In genomic region chr4:145557720-145558119, GRCh38 we compare ENCODE assay signal across 8 cellular contexts.
DNase-seq lines count a peak whose midpoint lies in the region; ATAC-seq and TF ChIP-seq lines count a peak whose summit lies in the region.

No MANE protein-coding gene starts in this region.

- H3K36me3 ChIP-seq in GM23338 (ENCODE audit: insufficient read depth) (no peaks in the 10 kb centered on the region), iPS DF 6.9 (ENCODE audit: control insufficient read depth, insufficient read depth, low read length) (no peaks in the 10 kb centered on the region)

- no peaks in the 10 kb centered on the region for H3K9me3 ChIP-seq in iPS DF 6.9 (ENCODE audit: control insufficient read depth, insufficient read depth, low read length)

- H3K27me3 Mint-ChIP-seq in GM23338 (ENCODE audit: insufficient read depth, low read depth, poor library complexity), result no peaks in the 10 kb centered on the region

- H3K9me3 Mint-ChIP-seq in GM23338, result peaks cover 11% of the 10 kb centered on the region; the same call in 2 of the 3 replicates

- H3K4me2 ChIP-seq in GM23338, result no peak overlapping the region

- no peaks in the 10 kb centered on the region; the same call in 2 of the 3 replicates for H3K4me1 Mint-ChIP-seq in GM23338

- no peaks in the 10 kb centered on the region for H3K4me1 ChIP-seq in GM23338 (ENCODE audit: insufficient read depth)
- no peaks in the 10 kb centered on the region for H3K4me1 ChIP-seq in iPS DF 6.9 (ENCODE audit: control insufficient read depth, insufficient read depth, low read length)

- no peak overlapping the region for H2AFZ ChIP-seq in GM23338

- H3K27ac ChIP-seq in GM23338 (ENCODE audit: low read depth) (no peak overlapping the region), iPS DF 6.9 (ENCODE audit: low read length) (no peak overlapping the region)

- H3K27me3 ChIP-seq in GM23338 (ENCODE audit: insufficient read depth) (no peaks in the 10 kb centered on the region), iPS DF 6.9 (ENCODE audit: control insufficient read depth, insufficient read depth, low read length) (no peaks in the 10 kb centered on the region)

- TF ChIP-seq CTCF in GM10266 (IDR thresholded peaks at IDR 0.05; ENCODE audit: control insufficient read depth, insufficient read depth, low read depth, missing control alignments) (peak; percentile 87), GM23338 (conservative IDR thresholded peaks at IDR 0.05; ENCODE audit: low read depth in 2 of 2) (peak; percentile 95 to 99)

- H3F3A ChIP-seq in GM23338 (replicated peaks; ENCODE audit: low read depth), result no peaks in the 10 kb centered on the region

- no peaks in the 10 kb centered on the region for H4K20me1 ChIP-seq in GM23338 (replicated peaks; ENCODE audit: insufficient read depth)

- H3K4me3 ChIP-seq in GM23338 (no peak overlapping the region), iPS DF 6.9 (ENCODE audit: low read length) (no peak overlapping the region)

- peak; percentile 53 for DNase-seq in GM10266 (ENCODE audit: extremely low spot score)
- DNase-seq in GM23338 (ENCODE audit: low spot score), result peak; percentile 87
- peak; percentile 77 to 86 for DNase-seq in Kasumi-1 (lab: John Stamatoyannopoulos, UW)
- peak; percentile 53 for DNase-seq in SKM-1 treated with dmso at 0.1 percent for 144 hours (lab: John Stamatoyannopoulos, UW; ENCODE audit: unreplicated experiment)
- DNase-seq in astrocyte of the hippocampus (ENCODE audit: low read depth, low spot score), result peak; percentile 68
- peak; percentile 41 for DNase-seq in iPS DF 6.9 (ENCODE audit: low read depth, low spot score)
- DNase-seq in stimulated activated CD4-positive, alpha-beta T cell treated with anti-CD3 and anti-CD28 coated beads, Interleukin-15, amount 100 ng/mL, for 48 hours (ENCODE audit: low read depth in 2 of 2), result peak; percentile 25 to 53
- no peak for DNase-seq in GOT3 (lab: John Stamatoyannopoulos, UW)

- H3K9me2 ChIP-seq in GM23338 (ENCODE audit: insufficient read depth), result no peaks in the 10 kb centered on the region; the same call in 1 of the 2 replicates

- ATAC-seq in GM23338, result peak; percentile 93

- WGBS in iPS DF 6.9 (ENCODE audit: insufficient coverage, insufficient read length), result no CpG with 5 or more reads among the region's 3 CpGs

- H3K27ac Mint-ChIP-seq in GM23338, result no peak overlapping the region

- H3K36me3 Mint-ChIP-seq in GM23338 (ENCODE audit: low read depth), result peaks cover 40% of the 10 kb centered on the region

- H3K4me3 Mint-ChIP-seq in GM23338, result no peak overlapping the region

- H3K79me2 ChIP-seq in GM23338 (replicated peaks; ENCODE audit: insufficient read depth), result no peaks in the 10 kb centered on the region

TF ChIP-seq in GM23338, 12 proteins besides CTCF, POLR2A, EP300 and RAD21 (continues in another document):
- TF ChIP-seq EZH2phosphoT487 (IDR thresholded peaks at IDR 0.05; ENCODE audit: unreplicated experiment), result no peak
- TF ChIP-seq ZNF114 (CRISPR knock-in tag; IDR thresholded peaks at IDR 0.05), result no peak
- no peak for TF ChIP-seq JUNB (IDR thresholded peaks at IDR 0.05; ENCODE audit: unreplicated experiment)
- no peak for TF ChIP-seq ETS1 (IDR thresholded peaks at IDR 0.05)
- TF ChIP-seq POLR2AphosphoS5 (IDR thresholded peaks at IDR 0.05; ENCODE audit: low read depth), result no peak
- TF ChIP-seq EZH2 (IDR thresholded peaks at IDR 0.05; ENCODE audit: low read depth, unreplicated experiment), result no peak
- TF ChIP-seq, protein P1, sequence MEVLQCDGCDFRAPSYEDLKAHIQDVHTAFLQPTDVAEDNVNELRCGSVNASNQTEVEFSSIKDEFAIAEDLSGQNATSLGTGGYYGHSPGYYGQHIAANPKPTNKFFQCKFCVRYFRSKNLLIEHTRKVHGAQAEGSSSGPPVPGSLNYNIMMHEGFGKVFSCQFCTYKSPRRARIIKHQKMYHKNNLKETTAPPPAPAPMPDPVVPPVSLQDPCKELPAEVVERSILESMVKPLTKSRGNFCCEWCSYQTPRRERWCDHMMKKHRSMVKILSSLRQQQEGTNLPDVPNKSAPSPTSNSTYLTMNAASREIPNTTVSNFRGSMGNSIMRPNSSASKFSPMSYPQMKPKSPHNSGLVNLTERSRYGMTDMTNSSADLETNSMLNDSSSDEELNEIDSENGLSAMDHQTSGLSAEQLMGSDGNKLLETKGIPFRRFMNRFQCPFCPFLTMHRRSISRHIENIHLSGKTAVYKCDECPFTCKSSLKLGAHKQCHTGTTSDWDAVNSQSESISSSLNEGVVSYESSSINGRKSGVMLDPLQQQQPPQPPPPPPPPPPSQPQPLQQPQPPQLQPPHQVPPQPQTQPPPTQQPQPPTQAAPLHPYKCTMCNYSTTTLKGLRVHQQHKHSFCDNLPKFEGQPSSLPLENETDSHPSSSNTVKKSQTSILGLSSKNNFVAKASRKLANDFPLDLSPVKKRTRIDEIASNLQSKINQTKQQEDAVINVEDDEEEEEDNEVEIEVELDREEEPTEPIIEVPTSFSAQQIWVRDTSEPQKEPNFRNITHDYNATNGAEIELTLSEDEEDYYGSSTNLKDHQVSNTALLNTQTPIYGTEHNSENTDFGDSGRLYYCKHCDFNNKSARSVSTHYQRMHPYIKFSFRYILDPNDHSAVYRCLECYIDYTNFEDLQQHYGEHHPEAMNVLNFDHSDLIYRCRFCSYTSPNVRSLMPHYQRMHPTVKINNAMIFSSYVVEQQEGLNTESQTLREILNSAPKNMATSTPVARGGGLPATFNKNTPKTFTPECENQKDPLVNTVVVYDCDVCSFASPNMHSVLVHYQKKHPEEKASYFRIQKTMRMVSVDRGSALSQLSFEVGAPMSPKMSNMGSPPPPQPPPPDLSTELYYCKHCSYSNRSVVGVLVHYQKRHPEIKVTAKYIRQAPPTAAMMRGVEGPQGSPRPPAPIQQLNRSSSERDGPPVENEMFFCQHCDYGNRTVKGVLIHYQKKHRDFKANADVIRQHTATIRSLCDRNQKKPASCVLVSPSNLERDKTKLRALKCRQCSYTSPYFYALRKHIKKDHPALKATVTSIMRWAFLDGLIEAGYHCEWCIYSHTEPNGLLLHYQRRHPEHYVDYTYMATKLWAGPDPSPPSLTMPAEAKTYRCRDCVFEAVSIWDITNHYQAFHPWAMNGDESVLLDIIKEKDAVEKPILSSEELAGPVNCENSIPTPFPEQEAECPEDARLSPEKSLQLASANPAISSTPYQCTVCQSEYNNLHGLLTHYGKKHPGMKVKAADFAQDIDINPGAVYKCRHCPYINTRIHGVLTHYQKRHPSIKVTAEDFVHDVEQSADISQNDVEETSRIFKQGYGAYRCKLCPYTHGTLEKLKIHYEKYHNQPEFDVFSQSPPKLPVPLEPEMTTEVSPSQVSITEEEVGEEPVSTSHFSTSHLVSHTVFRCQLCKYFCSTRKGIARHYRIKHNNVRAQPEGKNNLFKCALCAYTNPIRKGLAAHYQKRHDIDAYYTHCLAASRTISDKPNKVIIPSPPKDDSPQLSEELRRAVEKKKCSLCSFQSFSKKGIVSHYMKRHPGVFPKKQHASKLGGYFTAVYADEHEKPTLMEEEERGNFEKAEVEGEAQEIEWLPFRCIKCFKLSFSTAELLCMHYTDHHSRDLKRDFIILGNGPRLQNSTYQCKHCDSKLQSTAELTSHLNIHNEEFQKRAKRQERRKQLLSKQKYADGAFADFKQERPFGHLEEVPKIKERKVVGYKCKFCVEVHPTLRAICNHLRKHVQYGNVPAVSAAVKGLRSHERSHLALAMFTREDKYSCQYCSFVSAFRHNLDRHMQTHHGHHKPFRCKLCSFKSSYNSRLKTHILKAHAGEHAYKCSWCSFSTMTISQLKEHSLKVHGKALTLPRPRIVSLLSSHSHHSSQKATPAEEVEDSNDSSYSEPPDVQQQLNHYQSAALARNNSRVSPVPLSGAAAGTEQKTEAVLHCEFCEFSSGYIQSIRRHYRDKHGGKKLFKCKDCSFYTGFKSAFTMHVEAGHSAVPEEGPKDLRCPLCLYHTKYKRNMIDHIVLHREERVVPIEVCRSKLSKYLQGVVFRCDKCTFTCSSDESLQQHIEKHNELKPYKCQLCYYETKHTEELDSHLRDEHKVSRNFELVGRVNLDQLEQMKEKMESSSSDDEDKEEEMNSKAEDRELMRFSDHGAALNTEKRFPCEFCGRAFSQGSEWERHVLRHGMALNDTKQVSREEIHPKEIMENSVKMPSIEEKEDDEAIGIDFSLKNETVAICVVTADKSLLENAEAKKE (CRISPR knock-in tag; IDR thresholded peaks at IDR 0.05), result no peak
- no peak for TF ChIP-seq ZNF331 (CRISPR knock-in tag; IDR thresholded peaks at IDR 0.05; ENCODE audit: low read depth)
- no peak for TF ChIP-seq REST (IDR thresholded peaks at IDR 0.05; ENCODE audit: unreplicated experiment)
